8 cellular contexts compared by ENCODE assay signal in the genomic region with DNA sequence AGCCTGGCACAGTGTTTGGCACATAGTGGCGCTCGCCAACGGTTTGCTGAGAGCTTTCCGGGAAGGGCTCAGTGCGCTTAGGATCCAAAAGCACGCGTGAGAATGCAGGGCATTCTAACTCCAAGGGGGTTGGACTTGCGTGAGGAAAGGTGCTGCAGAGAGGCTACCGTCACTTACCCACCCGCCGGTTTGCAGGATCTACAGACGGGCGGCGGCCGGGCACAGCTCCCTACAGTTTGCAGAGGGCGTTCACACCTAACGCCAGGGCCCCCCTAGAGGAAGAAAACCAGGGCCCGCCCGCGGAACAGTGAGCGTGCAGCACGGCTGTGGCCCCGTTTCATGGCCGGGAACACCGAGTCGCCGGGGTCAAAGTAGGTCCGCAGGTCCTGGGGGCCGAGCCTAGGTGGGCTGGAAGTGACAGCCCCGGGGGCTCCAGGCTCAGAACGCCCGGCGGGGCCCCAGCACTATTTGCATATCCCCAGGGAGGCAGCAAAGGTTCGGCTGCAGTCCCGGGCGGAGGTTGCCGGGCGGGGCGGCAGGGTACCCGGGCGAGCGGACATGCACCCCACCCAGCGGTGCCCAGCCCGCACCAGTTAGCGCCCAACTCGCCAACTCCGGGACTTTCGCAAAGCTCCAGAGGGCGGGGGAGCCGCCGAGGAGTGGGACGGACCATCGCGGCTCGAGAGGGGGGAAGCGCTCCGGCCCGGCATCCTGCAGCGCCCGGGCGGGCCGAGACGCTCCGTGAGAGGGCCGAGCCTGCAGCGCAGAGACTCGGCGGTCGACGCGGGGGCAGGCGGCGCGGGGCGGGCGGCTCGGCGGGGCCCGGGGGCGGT. TPM values are rescaled to one million over a fixed set of nuclear protein-coding genes. Genes with fewer than 3 reads are reported as not detected.
A peak's percentile ranks its signal among the peaks of the same experiment; 100 is the strongest.
DNase-seq lines count a peak whose midpoint lies in the region; ATAC-seq and TF ChIP-seq lines count a peak whose summit lies in the region.

No MANE protein-coding gene starts in this region.

- no peaks in the 10 kb centered on the region for H3K9me3 Mint-ChIP-seq in T-cell

- H3K27me3 Mint-ChIP-seq in T-cell: no peaks in the 10 kb centered on the region

- H3K4me1 ChIP-seq in right atrium auricular region (peaks cover 0 to 22% of the 10 kb centered on the region in 2 donors), psoas muscle (peaks cover 29% of the 10 kb centered on the region), uterus (peaks cover 4 to 10% of the 10 kb centered on the region in 2 donors)

- H3K4me3 Mint-ChIP-seq in T-cell: peak overlapping the region; percentile 81 to 86 (median 86)

- 0 to 1% (median 0%) methylated on average over 60 to 80 of the region's 80 CpGs for WGBS in psoas muscle, 3 donors

- POLR2A ChIA-PET in T-cell (lab: Charles Lee): interaction anchor here (0.6 to 1.1 kb wide), 3 partner anchors 18 to 151 kb away, joined by 3 to 4 read pairs (median 3); a partner anchor contains a TSS

- H3K9me3 ChIP-seq in right atrium auricular region (no peaks in the 10 kb centered on the region), psoas muscle (no peaks in the 10 kb centered on the region), uterus (no peaks in the 10 kb centered on the region)

- TF ChIP-seq POLR2A in uterus (IDR thresholded peaks at IDR 0.05): no peak

- peaks cover 3% of the 10 kb centered on the region for H3K36me3 Mint-ChIP-seq in T-cell

- H3K27ac ChIP-seq in right atrium auricular region (peak overlapping the region; percentile 74 to 79), psoas muscle (peak overlapping the region; percentile 78), uterus (peak overlapping the region; percentile 35 to 67)

- DNase-seq in GM12865 (ENCODE audit: low read depth): peak; percentile 92
- peak; percentile 64 for DNase-seq in H4 (ENCODE audit: low spot score)
- peak; percentile 53 to 84 (median 75) for DNase-seq in T-cell
- DNase-seq in amniotic epithelial cell (ENCODE audit: low read depth): peak; percentile 62
- DNase-seq in right atrium auricular region (ENCODE audit: low spot score): peak; percentile 82
- DNase-seq in psoas muscle: peak; percentile 90 to 94
- DNase-seq in uterus: peak; percentile 72 to 75

- H3K36me3 ChIP-seq in right atrium auricular region (no peaks in the 10 kb centered on the region), psoas muscle (ENCODE audit: insufficient read depth in 1 of 2, low read depth in 1 of 2) (no peaks in the 10 kb centered on the region), uterus (no peaks in the 10 kb centered on the region)

- intact Hi-C loops in psoas muscle (cut with DNase I) (loop anchor here in 1 of 2 donors (5.0 to 10.0 kb wide), 2 partner anchors 215 to 217 kb away; no protein-coding TSS in a partner anchor), uterus (cut with DNase I; ENCODE audit: low total_unique reads) (no loop called here)

- CTCF ChIA-PET in T-cell (lab: Charles Lee): interaction anchor here (0.5 to 2.3 kb wide), 16 partner anchors 9 to 766 kb away, joined by 3 to 10 read pairs (median 4); a partner anchor contains a TSS

- H3K27ac Mint-ChIP-seq in T-cell: peak overlapping the region; percentile 58 to 71

- peak; percentile 43 for TF ChIP-seq CTCF in GM12865 (IDR thresholded peaks at IDR 0.05; ENCODE audit: insufficient read depth, low read depth, low read length, missing control alignments)
- TF ChIP-seq CTCF in LNCAP (IDR thresholded peaks at IDR 0.05): peak; percentile 41; the same call in 1 of the 2 replicates
- TF ChIP-seq CTCF in right atrium auricular region (IDR thresholded peaks at IDR 0.05): peak; percentile 29 to 62
- TF ChIP-seq CTCF in psoas muscle (IDR thresholded peaks at IDR 0.05): peak; percentile 23
- TF ChIP-seq CTCF in uterus (IDR thresholded peaks at IDR 0.05): peak in 3 of 4 experiments; percentile 6 to 49 (median 44)

- H3K4me3 ChIP-seq in GM12865 (ENCODE audit: low read depth, low read length) (peak overlapping the region; percentile 89), right atrium auricular region (peak overlapping the region; percentile 77 to 81), psoas muscle (peak overlapping the region; percentile 86), uterus (peak overlapping the region; percentile 61 to 70)

- peaks cover 49 to 51% (median 50%) of the 10 kb centered on the region in 3 donors for H3K4me1 Mint-ChIP-seq in T-cell

- H3K27me3 ChIP-seq in right atrium auricular region (no peaks in the 10 kb centered on the region), psoas muscle (ENCODE audit: insufficient read depth in 3 of 3, low read length in 2 of 3) (no peaks in the 10 kb centered on the region), uterus (no peaks in the 10 kb centered on the region)

- ATAC-seq in T-cell (replicated peaks in 1 of 4) (peak; percentile 82 to 85 (median 83)), psoas muscle (peak; percentile 93 to 95 (median 95))

RNA-seq across cellular contexts. Expression of a gene that starts 0.5 kb away (rescaled TPM):
- total RNA-seq in H4 (2014; rRNA removed; shearing (Covaris generic)): 22.8 and 33.2 TPM in 2 replicates
- 10 to 100 TPM; 26.9 to 62.7 (median 40.8) TPM for total RNA-seq in T-cell
- 10 to 100 TPM; 13.2 to 18.4 TPM for total RNA-seq in right atrium auricular region
- 1 to 10 TPM; 5.2 to 9.9 (median 7.8) TPM for total RNA-seq in psoas muscle
- polyA plus RNA-seq in psoas muscle: 1 to 10 TPM; 4.2 to 8.3 (median 6.8) TPM
- total RNA-seq in uterus: 10 to 100 TPM in 2 of 4 donors, 1 to 10 TPM in 2; 5.6 to 22.9 (median 14.4) TPM

Comparison
In these comparisons a context has a peak if more than half of its experiments do, and no peak if none do; other contexts are left out.
1. Peak in every context shown above with its lines: DNase-seq, ATAC-seq, H3K4me3 ChIP-seq and H3K27ac ChIP-seq.